Comparison of ENCODE assay signal across 7 cellular contexts in genomic region chr17:10646393-10646990, GRCh38. TPM values are rescaled to one million over a fixed set of nuclear protein-coding genes. Genes with fewer than 3 reads are reported as not detected.
DNase-seq lines count a peak whose midpoint lies in the region; ATAC-seq, FAIRE-seq and TF ChIP-seq lines count a peak whose summit lies in the region.

No MANE protein-coding gene starts in this region.

- TF ChIP-seq EP300 in tibial nerve (IDR thresholded peaks at IDR 0.05) = no peak

- no peak overlapping the region for H2AK5ac ChIP-seq in IMR-90 (ENCODE audit: low read depth, low read length)

- H3K27ac ChIP-seq in IMR-90 (ENCODE audit: insufficient read depth, low read length) (no peak overlapping the region), RWPE2 (ENCODE audit: poor library complexity, severe bottlenecking) (no peak overlapping the region), pancreas (no peak overlapping the region), tibial nerve (no peak overlapping the region)

- H2BK120ac ChIP-seq in IMR-90 (ENCODE audit: low read depth, low read length) = no peak overlapping the region

- POLR2A ChIA-PET in IMR-90 (lab: Charles Lee; ENCODE audit: unreplicated experiment) = no interaction called here

- H3K4me3 ChIP-seq in GM12875 (ENCODE audit: low read depth, low read length) = no peak overlapping the region
- H3K4me3 ChIP-seq in IMR-90 (ENCODE audit: insufficient read depth, low read depth, low read length) = no peak overlapping the region
- H3K4me3 ChIP-seq in RWPE2 (ENCODE audit: severe bottlenecking) = no peak overlapping the region
- H3K4me3 ChIP-seq in pancreas = no peak overlapping the region
- H3K4me3 ChIP-seq in tibial nerve = no peak overlapping the region

- H3K36me3 ChIP-seq in IMR-90 (ENCODE audit: control insufficient read depth, insufficient read depth, low read length) (no peaks in the 10 kb centered on the region), RWPE2 (ENCODE audit: low read depth) (no peaks in the 10 kb centered on the region), pancreas (peaks cover 0 to 9% (median 0%) of the 10 kb centered on the region in 3 donors), tibial nerve (peaks cover 0 to 61% (median 0%) of the 10 kb centered on the region in 3 donors)

- TF ChIP-seq POLR2A in IMR-90 (IDR thresholded peaks at IDR 0.05; ENCODE audit: low read depth, low read length) = 0 out of 2 replicates have a peak, but pooled peaks have one; percentile 25
- no peak for TF ChIP-seq POLR2A in tibial nerve (IDR thresholded peaks at IDR 0.05)

- no peak overlapping the region for H3K56ac ChIP-seq in IMR-90 (ENCODE audit: extremely low read depth, insufficient read depth, low read length)

- DNase-seq in IMR-90 = peak; percentile 70
- DNase-seq in RWPE2 (ENCODE audit: low spot score) = no peak
- peak; percentile 49 for DNase-seq in activated effector memory CD4-positive, alpha-beta T cell treated with Interleukin-2 at 50 U/mL for 16 hours
- peak; percentile 24 to 56 for DNase-seq in frontal cortex (ENCODE audit: low spot score in 2 of 2)
- peak; percentile 46 to 83 (median 73) for DNase-seq in pancreas
- peak; percentile 55 to 77 for DNase-seq in tibial nerve (ENCODE audit: low spot score in 2 of 2)

- no peak overlapping the region for H3K4ac ChIP-seq in IMR-90 (ENCODE audit: low read depth, low read length)

- H3K4me1 ChIP-seq in IMR-90 (ENCODE audit: control insufficient read depth, insufficient read depth, low read length) (no peaks in the 10 kb centered on the region; the same call in 1 of the 2 replicates), RWPE2 (ENCODE audit: insufficient read depth, poor library complexity, severe bottlenecking) (no peaks in the 10 kb centered on the region), pancreas (no peaks in the 10 kb centered on the region), tibial nerve (no peaks in the 10 kb centered on the region)

- H2AFZ ChIP-seq in IMR-90 (replicated peaks; ENCODE audit: low read length, poor library complexity) = peak overlapping the region; percentile 40

- no peak overlapping the region for H2BK5ac ChIP-seq in IMR-90 (ENCODE audit: low read depth, low read length, poor library complexity, severe bottlenecking)

- intact Hi-C loops in IMR-90 (cut with micrococcal nuclease) = loop anchor here (1.0 to 5.0 kb wide), 7 partner anchors 36 to 1341 kb away; partner anchors contain the start of genes ADPRM and SCO1
- intact Hi-C loops in pancreas (cut with DNase I) = no loop called here

- H2AK9ac ChIP-seq in IMR-90 (replicated peaks; ENCODE audit: low read depth, low read length, poor library complexity) = no peak overlapping the region

- TF ChIP-seq RAD21 in IMR-90 (IDR thresholded peaks at IDR 0.05; ENCODE audit: low read length) = peak; percentile 87

- H2BK15ac ChIP-seq in IMR-90 (ENCODE audit: low read depth, low read length) = no peak overlapping the region

- CTCF ChIA-PET in IMR-90 (lab: Yijun Ruan, JAX) = interaction anchor here (0.5 to 1.8 kb wide), 10 partner anchors 9 to 1997 kb away, joined by 3 to 8 read pairs (median 5); no protein-coding TSS in a partner anchor

- no peaks in the 10 kb centered on the region for H3K79me1 ChIP-seq in IMR-90 (ENCODE audit: low read depth in 1 of 2, low read length in 2 of 2)

- TF ChIP-seq CTCF in GM12875 (IDR thresholded peaks at IDR 0.05; ENCODE audit: borderline replicate concordance, insufficient read depth, low read depth, low read length) (peak; percentile 80), IMR-90 (conservative IDR thresholded peaks at IDR 0.05; ENCODE audit: low read depth, low read length) (peak; percentile 90), RWPE2 (IDR thresholded peaks at IDR 0.05; ENCODE audit: poor library complexity, severe bottlenecking) (peak; percentile 83), pancreas (IDR thresholded peaks at IDR 0.05) (peak; percentile 78 to 83 (median 82)), tibial nerve (IDR thresholded peaks at IDR 0.05) (peak; percentile 66 to 86 (median 81))

- no peak overlapping the region for H3K23ac ChIP-seq in IMR-90 (ENCODE audit: low read depth, low read length)

- no peak overlapping the region for H3K9ac ChIP-seq in IMR-90 (ENCODE audit: low read depth, low read length)

- BruUV-seq in IMR-90 (replicated peaks; lab: Mats Ljungman, UMichigan) = no TSS peak

- H2BK20ac ChIP-seq in IMR-90 (ENCODE audit: low read depth, low read length) = no peak overlapping the region

- H3K9me1 ChIP-seq in IMR-90 (ENCODE audit: insufficient read depth, low read length) = no peaks in the 10 kb centered on the region

- FAIRE-seq in frontal cortex (lab: Jason Lieb, UNC) (no peak), pancreas (lab: Jason Lieb, UNC) (no peak)

- no peak overlapping the region for H3K4me2 ChIP-seq in IMR-90 (ENCODE audit: low read depth, low read length)

- H3K27me3 ChIP-seq in IMR-90 (ENCODE audit: control insufficient read depth, insufficient read depth, low read length) (no peaks in the 10 kb centered on the region), RWPE2 (ENCODE audit: insufficient read depth, poor library complexity, severe bottlenecking) (no peaks in the 10 kb centered on the region), pancreas (no peaks in the 10 kb centered on the region), tibial nerve (no peaks in the 10 kb centered on the region)

- dilution Hi-C loops in IMR-90 (cut with HindIII; ENCODE audit: low sequenced_read_pairs, unreplicated experiment) = no loop called here

- in situ Hi-C loops in IMR-90 (cut with MboI; ENCODE audit: low sequenced_read_pairs) = loop anchor here (5.0 to 10.0 kb wide), 2 partner anchors 88 to 196 kb away; partner anchors contain the start of gene TMEM220

- H3K14ac ChIP-seq in IMR-90 (replicated peaks; ENCODE audit: low read depth, low read length) = no peak overlapping the region

- WGBS in IMR-90 (ENCODE audit: extremely low coverage in 2 of 2, insufficient read length in 1 of 2), 2 experiments = 47% methylated on average over 3 of the region's 8 CpGs; no CpG with 5 or more reads in 1 of the 2 experiments
- WGBS in pancreas, 2 donors = 36 to 41% methylated on average over 8 of the region's 8 CpGs
- 44 to 45% methylated on average over 8 of the region's 8 CpGs for WGBS in tibial nerve, 2 donors

- no peaks in the 10 kb centered on the region for H4K20me1 ChIP-seq in IMR-90 (ENCODE audit: insufficient read depth, low read length)

- peak; percentile 93 for ATAC-seq in IMR-90 (ENCODE audit: low read depth)
- peak; percentile 66; the same call in 2 of the 3 replicates for ATAC-seq in RWPE2 (ENCODE audit: low read depth)
- ATAC-seq in pancreas = peak; percentile 72 to 95 (median 89)

- H4K91ac ChIP-seq in IMR-90 (ENCODE audit: insufficient read depth, low read depth, low read length) = no peak overlapping the region

- H3K18ac ChIP-seq in IMR-90 (ENCODE audit: low read depth, low read length) = no peak overlapping the region

- H3K9me3 ChIP-seq in IMR-90 (ENCODE audit: control insufficient read depth, insufficient read depth, low read length) (no peaks in the 10 kb centered on the region), RWPE2 (ENCODE audit: severe bottlenecking) (no peaks in the 10 kb centered on the region), pancreas (no peaks in the 10 kb centered on the region), tibial nerve (no peaks in the 10 kb centered on the region)

- no peak overlapping the region for H4K8ac ChIP-seq in IMR-90 (ENCODE audit: low read depth in 2 of 2, low read length in 2 of 2)

- no peak overlapping the region for H4K5ac ChIP-seq in IMR-90 (ENCODE audit: low read depth, low read length)

TF ChIP-seq in IMR-90, 13 proteins besides CTCF, POLR2A, EP300 and RAD21:
- TF ChIP-seq FOS (IDR thresholded peaks at IDR 0.05; ENCODE audit: low read depth, low read length) (no peak), CHD1 (IDR thresholded peaks at IDR 0.05; ENCODE audit: low read depth, low read length) (no peak), MXI1 (IDR thresholded peaks at IDR 0.05; ENCODE audit: borderline replicate concordance, low read depth, low read length) (no peak), MAZ (IDR thresholded peaks at IDR 0.05; ENCODE audit: borderline replicate concordance, low read depth, low read length) (no peak), SMC3 (IDR thresholded peaks at IDR 0.05; ENCODE audit: low read depth, low read length) (peak; percentile 83), BHLHE40 (IDR thresholded peaks at IDR 0.05; ENCODE audit: low read depth, low read length) (no peak), MAFK (IDR thresholded peaks at IDR 0.05; ENCODE audit: low read depth, low read length) (no peak)

RNA-seq across cellular contexts. Expression of gene MYH3, which starts 10.6 kb away (rescaled TPM):
- total RNA-seq in IMR-90 (2012; rRNA removed) (0.28 and 0.54 TPM in 2 replicates), frontal cortex (0.41 TPM), pancreas (1 to 10 TPM in 5 of 6 donors, under 1 TPM in 1; 0.63 to 2.6 (median 1.7) TPM), tibial nerve (1 to 10 TPM in 3 of 4 donors, under 1 TPM in 1; 0.59 to 8.1 (median 3.8) TPM)
- polyA plus RNA-seq in IMR-90 (2012; rRNA removed) (0.63 and 0.98 TPM in 2 replicates), pancreas (10 to 100 TPM; 13.2 to 13.5 TPM)
- polyA plus RNA-seq in IMR-90 (2012; cell fraction: cytosol; rRNA removed) = 0.08 and 0.24 TPM in 2 replicates
- polyA plus RNA-seq in IMR-90 (2012; cell fraction: nucleus; rRNA removed; ENCODE audit: low replicate concordance) = 2.2 and 6.4 TPM in 2 replicates

RNA-seq across cellular contexts. Expression of gene SCO1, which starts 50.8 kb away (rescaled TPM):
- total RNA-seq in IMR-90 (2012; rRNA removed) (21.7 and 23.1 TPM in 2 replicates), frontal cortex (11.4 TPM), pancreas (10 to 100 TPM in 3 of 6 donors, 1 to 10 TPM in 3; 7.0 to 12.4 (median 9.9) TPM), tibial nerve (10 to 100 TPM; 17.0 to 26.5 (median 19.5) TPM)
- polyA plus RNA-seq in IMR-90 (2012; rRNA removed) (17.0 and 18.2 TPM in 2 replicates), pancreas (1 to 10 TPM; 3.3 to 8.9 TPM)
- 21.8 and 30.2 TPM in 2 replicates for polyA plus RNA-seq in IMR-90 (2012; cell fraction: cytosol; rRNA removed)
- polyA plus RNA-seq in IMR-90 (2012; cell fraction: nucleus; rRNA removed; ENCODE audit: low replicate concordance) = 12.8 and 18.7 TPM in 2 replicates

RNA-seq across cellular contexts. Expression of gene ADPRM, which starts 50.9 kb away (rescaled TPM):
- total RNA-seq in IMR-90 (2012; rRNA removed) (10.3 and 12.2 TPM in 2 replicates), frontal cortex (17.5 TPM), pancreas (1 to 10 TPM; 4.1 to 6.9 (median 4.3) TPM), tibial nerve (10 to 100 TPM in 3 of 4 donors, 1 to 10 TPM in 1; 9.4 to 17.7 (median 13.3) TPM)
- polyA plus RNA-seq in IMR-90 (2012; rRNA removed) (6.1 and 7.4 TPM in 2 replicates), pancreas (1 to 10 TPM; 6.5 to 6.8 TPM)
- polyA plus RNA-seq in IMR-90 (2012; cell fraction: cytosol; rRNA removed) = 1.7 and 1.9 TPM in 2 replicates
- 0.52 and 4.3 TPM in 2 replicates for polyA plus RNA-seq in IMR-90 (2012; cell fraction: nucleus; rRNA removed; ENCODE audit: low replicate concordance)
